ENCODE assay signal across 23 cellular contexts in the genomic region with DNA sequence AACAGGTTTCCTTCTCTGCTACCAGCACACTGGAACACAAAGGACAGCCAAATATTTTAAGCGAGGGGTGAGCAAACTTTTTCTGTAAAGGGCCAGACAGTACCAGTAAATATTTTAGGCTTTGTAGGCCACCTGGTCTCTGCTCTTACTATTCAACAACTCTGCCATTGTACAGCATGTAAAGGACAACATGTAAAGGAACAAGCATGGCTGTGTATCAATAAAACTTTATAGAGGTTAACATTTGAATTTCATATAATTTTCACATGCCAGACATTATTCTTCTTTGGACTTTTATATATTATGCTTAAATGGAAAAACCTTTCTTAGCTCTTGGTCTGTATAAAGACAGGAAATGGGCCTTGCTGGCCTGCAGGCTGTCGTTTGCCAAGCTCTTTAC. TPM values are rescaled to one million over a fixed set of nuclear protein-coding genes. Genes with fewer than 3 reads are reported as not detected.
"Had no signal": no experiment of that assay in that cellular context is flagged by ENCODE, and none has a peak within 500 bp of the region (broad histone marks: within the 10 kb centered on the region; RNA-seq: fewer than 3 reads in every experiment).

No MANE protein-coding gene starts in this region.

- H3K27ac ChIP-seq: hepatocyte, left lung, vagina had no signal

- DNase-seq: activated CD4-positive, alpha-beta T cell treated with anti-CD3 and anti-CD28 coated beads for 1 hour; activated CD4-positive, alpha-beta T cell treated with anti-CD3 and anti-CD28 coated beads, Interleukin-2, amount 50 U/mL, for 48 hours; activated gamma-delta T cell treated with Interleukin-2 at 50 U/mL for 16 hours; activated naive CD8-positive, alpha-beta T cell treated with anti-CD3 and anti-CD28 coated beads, Interleukin-2, amount 10 ng/mL, durations not matched to agents 7 days and 5 days; activated T-cell treated with anti-CD3 and anti-CD28 coated beads, Interleukin-2, amount 50 U/mL, for 4 hours; anterior cingulate cortex; cerebellar nuclear complex; effector memory CD8-positive, alpha-beta T cell; left lung; stimulated activated CD4-positive, alpha-beta T cell treated with anti-CD3 and anti-CD28 coated beads, Interleukin-12 subunit alpha, Interleukin-12 subunit beta, amount 100 ng/mL, for 4 hours; stimulated activated CD4-positive, alpha-beta T cell treated with anti-CD3 and anti-CD28 coated beads, Interleukin-2, amount 100 ng/mL, for 24 hours; stimulated activated naive B cell treated with anti-CD40 and anti-IgM and Interleukin-4, amounts not matched to agents 10 μg/mL and 1 μg/mL and 100 μg/mL, for 72 hours; T-helper 1 cell; tibial artery had no signal

- H3K9me3 ChIP-seq: left lung, tibial artery, vagina had no signal

- ATAC-seq: activated T-cell treated with anti-CD3 and anti-CD28 coated beads, Interleukin-2, amount 50 U/mL, for 4 hours; effector memory CD8-positive, alpha-beta T cell; left lung; SK-N-SH treated with all-trans-retinoic acid at 6 μM for 48 hours; stimulated activated naive B cell treated with anti-CD40 and anti-IgM and Interleukin-4, amounts not matched to agents 10 μg/mL and 1 μg/mL and 100 μg/mL, for 72 hours had no signal

- H3K4me3 ChIP-seq: hepatocyte, left lung, neural progenitor cell, tibial artery, vagina had no signal

- H3K27me3 ChIP-seq: hepatocyte, left lung, neural progenitor cell, tibial artery, vagina had no signal

- H3K27me3 Mint-ChIP-seq: activated naive CD8-positive, alpha-beta T cell treated with anti-CD3 and anti-CD28 coated beads, Interleukin-2, amount 10 ng/mL, durations not matched to agents 7 days and 5 days; dendritic cell treated with granulocyte-macrophage colony-stimulating factor and Interleukin-4, amounts not matched to agents 40 ng/mL and 50 ng/mL, for 4 days; effector memory CD8-positive, alpha-beta T cell; stimulated activated naive B cell treated with anti-CD40 and anti-IgM and Interleukin-4, amounts not matched to agents 10 μg/mL and 1 μg/mL and 100 μg/mL, for 72 hours had no signal

- H3K9me3 Mint-ChIP-seq: activated naive CD8-positive, alpha-beta T cell treated with anti-CD3 and anti-CD28 coated beads, Interleukin-2, amount 10 ng/mL, durations not matched to agents 7 days and 5 days; activated T-cell treated with anti-CD3 and anti-CD28 coated beads, Interleukin-2, amount 50 U/mL, for 4 hours; dendritic cell treated with granulocyte-macrophage colony-stimulating factor and Interleukin-4, amounts not matched to agents 40 ng/mL and 50 ng/mL, for 4 days; effector memory CD8-positive, alpha-beta T cell; neural progenitor cell had no signal

- H3K4me3 Mint-ChIP-seq: activated naive CD8-positive, alpha-beta T cell treated with anti-CD3 and anti-CD28 coated beads, Interleukin-2, amount 10 ng/mL, durations not matched to agents 7 days and 5 days; activated T-cell treated with anti-CD3 and anti-CD28 coated beads, Interleukin-2, amount 50 U/mL, for 4 hours; dendritic cell treated with granulocyte-macrophage colony-stimulating factor and Interleukin-4, amounts not matched to agents 40 ng/mL and 50 ng/mL, for 4 days; effector memory CD8-positive, alpha-beta T cell; neural progenitor cell; stimulated activated naive B cell treated with anti-CD40 and anti-IgM and Interleukin-4, amounts not matched to agents 10 μg/mL and 1 μg/mL and 100 μg/mL, for 72 hours had no signal

- H2AFZ ChIP-seq: hepatocyte, neural progenitor cell had no signal

- H3K4me2 ChIP-seq: hepatocyte had no signal

- H3K27ac Mint-ChIP-seq: activated naive CD8-positive, alpha-beta T cell treated with anti-CD3 and anti-CD28 coated beads, Interleukin-2, amount 10 ng/mL, durations not matched to agents 7 days and 5 days; dendritic cell treated with granulocyte-macrophage colony-stimulating factor and Interleukin-4, amounts not matched to agents 40 ng/mL and 50 ng/mL, for 4 days; neural progenitor cell; stimulated activated naive B cell treated with anti-CD40 and anti-IgM and Interleukin-4, amounts not matched to agents 10 μg/mL and 1 μg/mL and 100 μg/mL, for 72 hours had no signal

RNA-seq across cellular contexts. Expression of gene CRYGN, which starts 49.6 kb away (rescaled TPM):
- total RNA-seq: activated T-cell treated with anti-CD3 and anti-CD28 coated beads, Interleukin-2, amount 50 U/mL, for 4 hours; epithelial cell of proximal tubule; hepatocyte; left lung; osteocyte; pulmonary artery endothelial cell; vagina had no signal
- polyA plus RNA-seq: keratinocyte had no signal
